In the genomic region with DNA sequence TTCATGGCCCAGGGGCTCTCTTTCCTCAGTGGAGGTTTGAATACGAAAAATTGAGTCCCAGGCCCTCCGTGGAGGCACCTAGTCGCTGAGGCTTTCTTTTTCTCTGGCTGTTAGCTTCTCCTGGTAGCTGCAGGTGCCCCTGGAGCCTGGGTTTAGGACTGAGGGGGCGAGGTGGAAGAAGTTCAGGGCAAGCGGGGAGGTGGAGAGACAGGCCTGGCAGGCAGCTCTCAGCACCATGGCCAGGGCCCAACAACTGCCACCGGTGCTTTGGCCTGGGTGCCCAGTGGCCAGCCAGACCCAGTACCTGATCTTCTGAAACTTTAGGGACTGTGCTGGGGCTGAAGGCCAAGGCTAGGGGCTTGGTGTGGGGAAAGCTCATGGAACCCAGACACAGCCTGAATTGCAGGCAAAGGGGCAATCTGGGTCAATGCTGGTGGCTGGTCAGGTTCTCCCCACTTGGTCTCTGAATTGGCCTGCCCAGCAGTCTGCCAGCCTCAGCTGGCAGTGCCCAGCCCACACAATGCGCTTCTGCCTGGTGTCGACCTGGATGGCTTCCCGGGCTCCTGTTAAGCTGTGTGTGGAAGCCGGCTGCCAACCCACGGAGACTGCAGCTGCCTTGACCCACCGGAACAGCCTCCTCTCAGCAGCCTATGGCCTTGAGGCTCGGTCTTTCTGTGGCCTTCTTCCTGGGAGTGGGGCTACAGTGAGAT, we compare ENCODE assay signal across 17 cellular contexts. TPM values are rescaled to one million over a fixed set of nuclear protein-coding genes. Genes with fewer than 3 reads are reported as not detected.
A peak's percentile ranks its signal among the peaks of the same experiment; 100 is the strongest.
DNase-seq lines count a peak whose midpoint lies in the region; ATAC-seq and TF ChIP-seq lines count a peak whose summit lies in the region.
"Had no signal": no experiment of that assay in that cellular context is flagged by ENCODE, and none has a peak within 500 bp of the region (broad histone marks: within the 10 kb centered on the region; RNA-seq: fewer than 3 reads in every experiment).

No MANE protein-coding gene starts in this region.

- H3K9ac ChIP-seq in Karpas-422 (ENCODE audit: low read length): no peak overlapping the region

- H3K9me2 ChIP-seq in Karpas-422 (replicated peaks; ENCODE audit: insufficient read depth, low read length): no peaks in the 10 kb centered on the region

- H3K4me3 ChIP-seq in breast epithelium (no peak overlapping the region), Karpas-422 (ENCODE audit: low read length) (no peak overlapping the region)
- H3K4me3 ChIP-seq: cardiac muscle cell had no signal

- H3K27ac ChIP-seq in breast epithelium: no peak overlapping the region
- H3K27ac ChIP-seq in Karpas-422 (ENCODE audit: low read length): no peak overlapping the region
- H3K27ac ChIP-seq: cardiac muscle cell had no signal

- peak; percentile 45 to 77 for DNase-seq in T47D (ENCODE audit: low read depth in 1 of 2, low spot score in 1 of 2)
- DNase-seq in breast epithelium (ENCODE audit: low spot score in 2 of 2): no peak
- DNase-seq in anterior cingulate cortex (lab: John Stamatoyannopoulos, UW): peak in 54 of 58 donors; percentile 23 to 94 (median 66)
- peak; percentile 5 for DNase-seq in kidney glomerular epithelial cell (lab: John Stamatoyannopoulos, UW)
- no peak for DNase-seq in mesenteric fat pad (ENCODE audit: low spot score)
- DNase-seq in NCI-H1417 (lab: John Stamatoyannopoulos, UW): no peak
- DNase-seq in Karpas-422: no peak
- DNase-seq: activated CD8-positive, alpha-beta T cell treated with anti-CD3 and anti-CD28 coated beads, Interleukin-2, amount 10 ng/mL, durations not matched to agents 7 days and 5 days; activated naive CD8-positive, alpha-beta T cell treated with anti-CD3 and anti-CD28 coated beads for 36 hours; CD4-positive, alpha-beta memory T cell; DND-41; islet precursor cell; MM.1S; stimulated activated CD4-positive, alpha-beta T cell treated with anti-CD3 and anti-CD28 coated beads, Interleukin-15, amount 100 ng/mL, for 24 hours; stimulated activated naive CD4-positive, alpha-beta T cell treated with Interleukin-2 at 50 U/mL for 16 hours had no signal

- H3K4me2 ChIP-seq in Karpas-422 (ENCODE audit: low read depth, low read length, poor library complexity, severe bottlenecking): no peak overlapping the region

- no peak overlapping the region for H2AFZ ChIP-seq in Karpas-422 (ENCODE audit: low read length)

- no peak for TF ChIP-seq CTCF in breast epithelium (IDR thresholded peaks at IDR 0.05)

- peaks cover 37 to 100% of the 10 kb centered on the region in 2 donors for H3K27me3 ChIP-seq in breast epithelium
- H3K27me3 ChIP-seq in Karpas-422 (ENCODE audit: low read length): no peaks in the 10 kb centered on the region

- no peaks in the 10 kb centered on the region for H3K79me2 ChIP-seq in Karpas-422 (ENCODE audit: low read length)

- TF ChIP-seq POLR2A in breast epithelium (IDR thresholded peaks at IDR 0.05): no peak

- H3K4me1 ChIP-seq in breast epithelium (no peaks in the 10 kb centered on the region), Karpas-422 (ENCODE audit: low read length) (peaks cover 16% of the 10 kb centered on the region)

- H4K20me1 ChIP-seq in Karpas-422 (ENCODE audit: insufficient read depth, low read depth, low read length): no peaks in the 10 kb centered on the region

- in situ Hi-C loops in T47D (cut with HindIII; ENCODE audit: low pct_unique_long_range_greater_than_20kb, low sequenced_read_pairs): no loop called here

- H3K36me3 ChIP-seq in breast epithelium (no peaks in the 10 kb centered on the region), Karpas-422 (ENCODE audit: insufficient read depth, low read length) (no peaks in the 10 kb centered on the region)
- H3K36me3 ChIP-seq: cardiac muscle cell had no signal

- ATAC-seq in GM19463 (IDR thresholded peaks at IDR 0.05; ENCODE audit: unreplicated experiment): no peak
- ATAC-seq: activated CD8-positive, alpha-beta T cell treated with anti-CD3 and anti-CD28 coated beads, Interleukin-2, amount 10 ng/mL, durations not matched to agents 7 days and 5 days had no signal

- intact Hi-C loops in breast epithelium (cut with DNase I; ENCODE audit: low total_unique reads): loop anchor here (5.0 kb wide), 1 partner anchor 152 kb away; no protein-coding TSS in a partner anchor

- no peaks in the 10 kb centered on the region for H3K9me3 ChIP-seq in breast epithelium
- no peaks in the 10 kb centered on the region for H3K9me3 ChIP-seq in Karpas-422 (ENCODE audit: low read length)

RNA-seq across cellular contexts. Expression of a gene that starts 30.3 kb away (rescaled TPM):
- total RNA-seq in breast epithelium (10 to 100 TPM; 50.6 to 59.6 (median 53.3) TPM), mesenteric fat pad (67.1 TPM)
- total RNA-seq in Karpas-422 (2014; rRNA removed; shearing (Covaris generic); ENCODE audit: low replicate concordance): 36.8 and 76.5 TPM in 2 replicates

Comparison
In these comparisons a context has a peak if more than half of its experiments do, and no peak if none do; other contexts are left out.
1. DNase-seq: peak in T47D (2 of 2), anterior cingulate cortex (54 of 58) and kidney glomerular epithelial cell (single experiment); none in breast epithelium (0 of 2), mesenteric fat pad (single experiment), NCI-H1417 (0 of 3) and Karpas-422 (single experiment).